19 cellular contexts compared by ENCODE assay signal in genomic region chr11:61711493-61711892, GRCh38. TPM values are rescaled to one million over a fixed set of nuclear protein-coding genes. Genes with fewer than 3 reads are reported as not detected.
DNase-seq lines count a peak whose midpoint lies in the region; ATAC-seq lines count a peak whose summit lies in the region.
"Had no signal": no experiment of that assay in that cellular context is flagged by ENCODE, and none has a peak within 500 bp of the region (broad histone marks: within the 10 kb centered on the region; RNA-seq: fewer than 3 reads in every experiment).

No MANE protein-coding gene starts in this region.

- no peaks in the 10 kb centered on the region for H3K9me3 ChIP-seq in GM23248 (ENCODE audit: low read depth)
- H3K9me3 ChIP-seq: heart right ventricle, lower lobe of right lung, Peyer's patch had no signal

- peaks cover 83% of the 10 kb centered on the region for H3K4me1 Mint-ChIP-seq in dendritic cell treated with granulocyte-macrophage colony-stimulating factor and Interleukin-4, amounts not matched to agents 40 ng/mL and 50 ng/mL, for 4 days (ENCODE audit: low read depth)
- H3K4me1 Mint-ChIP-seq: activated CD4-positive, alpha-beta T cell treated with anti-CD3 and anti-CD28 coated beads for 36 hours; activated CD8-positive, alpha-beta memory T cell treated with anti-CD3 and anti-CD28 coated beads, Interleukin-2, amount 10 ng/mL, durations not matched to agents 7 days and 5 days; activated T-helper 17 cell treated with anti-CD3 and anti-CD28 coated beads, Interleukin-2, amount 50 U/mL, for 72 hours; stimulated activated naive CD8-positive, alpha-beta T cell treated with anti-CD3 and anti-CD28 coated beads, Interleukin-15, amount 100 ng/mL, for 72 hours had no signal

- in situ Hi-C loops in GM23248 (cut with MboI) = no loop called here

- H3K27ac Mint-ChIP-seq in dendritic cell treated with granulocyte-macrophage colony-stimulating factor and Interleukin-4, amounts not matched to agents 40 ng/mL and 50 ng/mL, for 4 days = peak overlapping the region; percentile 71
- H3K27ac Mint-ChIP-seq: activated CD4-positive, alpha-beta T cell treated with anti-CD3 and anti-CD28 coated beads for 36 hours; activated CD8-positive, alpha-beta memory T cell treated with anti-CD3 and anti-CD28 coated beads, Interleukin-2, amount 10 ng/mL, durations not matched to agents 7 days and 5 days; activated T-helper 17 cell treated with anti-CD3 and anti-CD28 coated beads, Interleukin-2, amount 50 U/mL, for 72 hours; stimulated activated naive CD8-positive, alpha-beta T cell treated with anti-CD3 and anti-CD28 coated beads, Interleukin-15, amount 100 ng/mL, for 72 hours had no signal

- no peaks in the 10 kb centered on the region for H3K27me3 Mint-ChIP-seq in dendritic cell treated with granulocyte-macrophage colony-stimulating factor and Interleukin-4, amounts not matched to agents 40 ng/mL and 50 ng/mL, for 4 days
- H3K27me3 Mint-ChIP-seq: activated CD4-positive, alpha-beta T cell treated with anti-CD3 and anti-CD28 coated beads for 36 hours; activated T-helper 17 cell treated with anti-CD3 and anti-CD28 coated beads, Interleukin-2, amount 50 U/mL, for 72 hours; stimulated activated naive CD8-positive, alpha-beta T cell treated with anti-CD3 and anti-CD28 coated beads, Interleukin-15, amount 100 ng/mL, for 72 hours had no signal

- no peaks in the 10 kb centered on the region for H3K27me3 ChIP-seq in GM23248 (replicated peaks; ENCODE audit: insufficient read depth)
- H3K27me3 ChIP-seq: cardiac muscle cell, heart right ventricle, Peyer's patch had no signal

- no peaks in the 10 kb centered on the region for H3K9me2 ChIP-seq in GM23248 (ENCODE audit: insufficient read depth)

- no peak overlapping the region for H3K4me3 Mint-ChIP-seq in dendritic cell treated with granulocyte-macrophage colony-stimulating factor and Interleukin-4, amounts not matched to agents 40 ng/mL and 50 ng/mL, for 4 days
- H3K4me3 Mint-ChIP-seq: activated CD4-positive, alpha-beta T cell treated with anti-CD3 and anti-CD28 coated beads for 36 hours; activated CD8-positive, alpha-beta memory T cell treated with anti-CD3 and anti-CD28 coated beads, Interleukin-2, amount 10 ng/mL, durations not matched to agents 7 days and 5 days; activated T-helper 17 cell treated with anti-CD3 and anti-CD28 coated beads, Interleukin-2, amount 50 U/mL, for 72 hours; stimulated activated naive CD8-positive, alpha-beta T cell treated with anti-CD3 and anti-CD28 coated beads, Interleukin-15, amount 100 ng/mL, for 72 hours had no signal

- H3K4me3 ChIP-seq in GM23248 = no peak overlapping the region
- H3K4me3 ChIP-seq: cardiac muscle cell, heart right ventricle, lower lobe of right lung, Peyer's patch had no signal

- H3K9me3 Mint-ChIP-seq in dendritic cell treated with granulocyte-macrophage colony-stimulating factor and Interleukin-4, amounts not matched to agents 40 ng/mL and 50 ng/mL, for 4 days = no peaks in the 10 kb centered on the region
- H3K9me3 Mint-ChIP-seq: activated T-helper 17 cell treated with anti-CD3 and anti-CD28 coated beads, Interleukin-2, amount 50 U/mL, for 72 hours; stimulated activated naive CD8-positive, alpha-beta T cell treated with anti-CD3 and anti-CD28 coated beads, Interleukin-15, amount 100 ng/mL, for 72 hours had no signal

- 64% methylated on average over 6 of the region's 6 CpGs for WGBS in GM23248 (ENCODE audit: low coverage in 1 of 2, low lambda C conversion rate in 2 of 2, missing lambda C conversion rate in 2 of 2), 2 experiments

- no peak for ATAC-seq in HG02798 (IDR thresholded peaks at IDR 0.05; ENCODE audit: poor library complexity, unreplicated experiment)
- ATAC-seq in GM18519 (IDR thresholded peaks at IDR 0.05; ENCODE audit: low FRiP score, unreplicated experiment) = no peak
- ATAC-seq: activated CD4-positive, alpha-beta T cell treated with anti-CD3 and anti-CD28 coated beads for 36 hours; activated CD8-positive, alpha-beta memory T cell treated with anti-CD3 and anti-CD28 coated beads, Interleukin-2, amount 10 ng/mL, durations not matched to agents 7 days and 5 days; activated T-helper 17 cell treated with anti-CD3 and anti-CD28 coated beads, Interleukin-2, amount 50 U/mL, for 72 hours; heart right ventricle; lower lobe of right lung; stimulated activated naive CD8-positive, alpha-beta T cell treated with anti-CD3 and anti-CD28 coated beads, Interleukin-15, amount 100 ng/mL, for 72 hours had no signal

- no peak overlapping the region for H3K9ac ChIP-seq in GM23248

- 0 out of 2 replicates have a peak, but pooled peaks cover under 1% of the 10 kb centered on the region for H3K4me1 ChIP-seq in GM23248 (ENCODE audit: insufficient read depth)

- H3K36me3 Mint-ChIP-seq in dendritic cell treated with granulocyte-macrophage colony-stimulating factor and Interleukin-4, amounts not matched to agents 40 ng/mL and 50 ng/mL, for 4 days (ENCODE audit: low read depth) = peaks cover 52% of the 10 kb centered on the region
- H3K36me3 Mint-ChIP-seq: activated CD8-positive, alpha-beta memory T cell treated with anti-CD3 and anti-CD28 coated beads, Interleukin-2, amount 10 ng/mL, durations not matched to agents 7 days and 5 days had no signal

- no peaks in the 10 kb centered on the region for H3F3A ChIP-seq in GM23248 (ENCODE audit: insufficient read depth)

- H3K36me3 ChIP-seq in GM23248 (ENCODE audit: low read depth) = no peaks in the 10 kb centered on the region
- H3K36me3 ChIP-seq: cardiac muscle cell, heart right ventricle, lower lobe of right lung, Peyer's patch had no signal

- no peak overlapping the region for H2AFZ ChIP-seq in GM23248

- intact Hi-C loops in dendritic cell treated with granulocyte-macrophage colony-stimulating factor and Interleukin-4, amounts not matched to agents 40 ng/mL and 50 ng/mL, for 4 days (cut with micrococcal nuclease) = no loop called here

- no peak overlapping the region for H3K27ac ChIP-seq in GM23248
- H3K27ac ChIP-seq: cardiac muscle cell, lower lobe of right lung, Peyer's patch had no signal

- DNase-seq in COR-L47 (lab: John Stamatoyannopoulos, UW) (peak; percentile 50), NCI-H1417 (lab: John Stamatoyannopoulos, UW) (peak in 2 of 3 experiments; percentile 54 to 80), NCI-H69 (lab: John Stamatoyannopoulos, UW) (peak; percentile 96), GM23248 (no peak), NCI-H1105 treated with DMSO at 0.1 percent for 48 hours (lab: John Stamatoyannopoulos, UW) (no peak)
- DNase-seq: activated CD4-positive, alpha-beta T cell treated with anti-CD3 and anti-CD28 coated beads for 36 hours; activated CD8-positive, alpha-beta memory T cell treated with anti-CD3 and anti-CD28 coated beads, Interleukin-2, amount 10 ng/mL, durations not matched to agents 7 days and 5 days; effector memory CD4-positive, alpha-beta T cell; heart right ventricle; lower lobe of right lung; NCI-H526 treated with DMSO at 0.1 percent for 48 hours; Peyer's patch; stimulated activated naive CD8-positive, alpha-beta T cell treated with anti-CD3 and anti-CD28 coated beads, Interleukin-15, amount 100 ng/mL, for 72 hours had no signal

- no peaks in the 10 kb centered on the region for H4K20me1 ChIP-seq in GM23248 (ENCODE audit: insufficient read depth)

- no peak overlapping the region for H3K4me2 ChIP-seq in GM23248 (ENCODE audit: unreplicated experiment)

- no peaks in the 10 kb centered on the region for H3K79me2 ChIP-seq in GM23248 (ENCODE audit: insufficient read depth)

RNA-seq across cellular contexts. Expression of gene DAGLA, which starts 31.3 kb away (rescaled TPM):
- total RNA-seq in GM23248 (2014; rRNA removed; shearing (Covaris generic)) = 1.3 and 2.3 TPM in 2 replicates
- 1.3 and 1.4 TPM in 2 replicates for polyA plus RNA-seq in GM23248 (2016; fragmentation: Nextera tagmentation; extraction: Ambion mirVana)
- total RNA-seq: activated CD8-positive, alpha-beta memory T cell treated with anti-CD3 and anti-CD28 coated beads, Interleukin-2, amount 10 ng/mL, durations not matched to agents 7 days and 5 days had no signal

RNA-seq across cellular contexts. Expression of gene MYRF, which starts 40.9 kb away (rescaled TPM):
- not detected in 2 replicates for total RNA-seq in GM23248 (2014; rRNA removed; shearing (Covaris generic))
- polyA plus RNA-seq in GM23248 (2016; fragmentation: Nextera tagmentation; extraction: Ambion mirVana) = 0.05 and 0.16 TPM in 2 replicates
- total RNA-seq: skeletal muscle tissue had no signal

Comparison
In these comparisons a context has a peak if more than half of its experiments do, and no peak if none do; other contexts are left out.
1. DNase-seq: peak in COR-L47 (single experiment), NCI-H1417 (2 of 3) and NCI-H69 (single experiment); none in GM23248 (single experiment) and NCI-H1105 treated with DMSO at 0.1 percent for 48 hours (single experiment).